Comparison of ENCODE assay signal across 33 cellular contexts in the genomic region with DNA sequence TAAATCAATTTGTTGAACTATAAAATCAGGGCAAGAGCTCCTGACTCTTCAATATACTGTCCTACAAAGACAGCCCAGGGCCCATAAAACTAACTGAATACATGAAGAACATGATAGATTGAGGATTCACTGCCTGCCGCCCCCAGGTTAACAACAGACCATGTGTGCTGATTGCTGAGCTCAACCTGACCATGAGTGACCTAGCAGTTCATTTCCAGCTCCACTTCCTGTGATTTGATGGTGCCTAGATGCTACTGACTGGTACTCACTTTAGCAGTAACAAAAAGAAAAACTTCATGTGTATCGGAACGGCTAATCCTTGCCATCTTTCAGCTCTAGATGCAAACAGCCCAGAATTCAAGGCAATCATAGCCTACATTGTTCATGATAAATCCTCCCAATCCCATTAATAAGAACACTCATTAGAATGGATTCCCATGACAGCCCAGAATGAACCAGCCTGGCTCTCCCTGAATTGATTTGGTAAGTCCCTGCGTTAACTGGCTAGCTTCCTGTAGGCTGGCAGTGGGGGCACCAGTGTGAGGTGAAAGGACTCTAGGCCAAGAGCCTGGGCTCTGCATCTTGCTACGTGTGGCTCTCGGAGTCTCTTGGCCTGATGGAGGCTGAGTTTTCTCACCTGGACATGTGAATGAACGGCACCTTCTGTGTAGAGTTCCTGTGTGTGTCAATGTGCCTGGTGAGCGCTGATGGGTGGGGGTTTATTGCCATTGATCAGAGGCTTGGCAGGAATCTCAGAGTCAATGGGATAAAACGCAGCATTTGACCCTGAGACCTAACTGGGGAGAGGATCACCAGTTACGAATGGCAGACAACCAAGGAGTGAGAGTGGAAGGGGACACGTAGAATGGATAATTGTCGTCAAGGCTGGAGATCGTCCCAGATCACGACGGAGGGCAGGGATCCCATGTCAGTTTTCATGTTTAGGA. TPM values are rescaled to one million over a fixed set of nuclear protein-coding genes. Genes with fewer than 3 reads are reported as not detected.
DNase-seq lines count a peak whose midpoint lies in the region; ATAC-seq and TF ChIP-seq lines count a peak whose summit lies in the region.
"Had no signal": no experiment of that assay in that cellular context is flagged by ENCODE, and none has a peak within 500 bp of the region (broad histone marks: within the 10 kb centered on the region; RNA-seq: fewer than 3 reads in every experiment).

No MANE protein-coding gene starts in this region.

- no peak for TF ChIP-seq CTCF in WERI-Rb-1 (IDR thresholded peaks at IDR 0.05; ENCODE audit: low read depth, low read length)
- TF ChIP-seq CTCF in right atrium auricular region (IDR thresholded peaks at IDR 0.05) = no peak

- no peak for DNase-seq in activated naive CD8-positive, alpha-beta T cell treated with anti-CD3 and anti-CD28 coated beads, Interleukin-2, amount 10 ng/mL, durations not matched to agents 7 days and 5 days
- DNase-seq in activated naive CD8-positive, alpha-beta T cell treated with anti-CD3 and anti-CD28 coated beads for 36 hours = no peak
- DNase-seq in WERI-Rb-1 (no peak), right atrium auricular region (ENCODE audit: low spot score) (no peak), ACHN (no peak)
- no peak for DNase-seq in naive thymus-derived CD4-positive, alpha-beta T cell
- no peak for DNase-seq in stimulated activated effector memory CD8-positive, alpha-beta T cell treated with anti-CD3 and anti-CD28 coated beads, Interleukin-12 subunit alpha, Interleukin-12 subunit beta, amount 100 ng/mL, for 72 hours (ENCODE audit: low spot score in 2 of 2)
- DNase-seq: C1 segment of cervical spinal cord; colonic mucosa; DMS79 treated with DMSO at 0.1 percent for 48 hours; effector CD4-positive, alpha-beta T cell; GDM1; hippocampal formation; Kasumi-1; left colon; NCI-H1417; NCI-H2029; NCI-H526; nucleus accumbens; PC-9; psoas muscle; stimulated activated CD4-positive, alpha-beta T cell treated with anti-CD3 and anti-CD28 coated beads, Interleukin-15, amount 100 ng/mL, for 24 hours; stimulated activated CD4-positive, alpha-beta T cell treated with anti-CD3 and anti-CD28 coated beads, Interleukin-4, amount 100 ng/mL, for 4 hours; transverse colon had no signal

- CTCF ChIA-PET in naive thymus-derived CD4-positive, alpha-beta T cell (lab: Charles Lee) = interaction anchor here (0.5 to 1.0 kb wide), 4 partner anchors 16 to 128 kb away, joined by 3 read pairs; no protein-coding TSS in a partner anchor

- peak overlapping the region; percentile 67 for H3K27ac Mint-ChIP-seq in activated naive CD8-positive, alpha-beta T cell treated with anti-CD3 and anti-CD28 coated beads, Interleukin-2, amount 10 ng/mL, durations not matched to agents 7 days and 5 days
- no peak overlapping the region for H3K27ac Mint-ChIP-seq in activated naive CD8-positive, alpha-beta T cell treated with anti-CD3 and anti-CD28 coated beads for 36 hours
- H3K27ac Mint-ChIP-seq in naive thymus-derived CD4-positive, alpha-beta T cell = peak overlapping the region; percentile 55 to 84 (median 65)
- H3K27ac Mint-ChIP-seq in stimulated activated effector memory CD8-positive, alpha-beta T cell treated with anti-CD3 and anti-CD28 coated beads, Interleukin-12 subunit alpha, Interleukin-12 subunit beta, amount 100 ng/mL, for 72 hours = peak overlapping the region; percentile 65
- H3K27ac Mint-ChIP-seq: activated naive CD8-positive, alpha-beta T cell; memory B cell had no signal

- intact Hi-C loops in naive thymus-derived CD4-positive, alpha-beta T cell (cut with micrococcal nuclease) = no loop called here

- no peak overlapping the region for H3K4me3 ChIP-seq in WERI-Rb-1 (ENCODE audit: low read depth, low read length)
- no peak overlapping the region for H3K4me3 ChIP-seq in naive thymus-derived CD4-positive, alpha-beta T cell (ENCODE audit: low read length)
- no peak overlapping the region for H3K4me3 ChIP-seq in right atrium auricular region
- H3K4me3 ChIP-seq: ascending aorta, cardiac muscle cell, colonic mucosa, PC-9, psoas muscle, transverse colon had no signal

- H3K27me3 ChIP-seq in WERI-Rb-1 (ENCODE audit: insufficient read depth, low read depth, severe bottlenecking) (no peaks in the 10 kb centered on the region), right atrium auricular region (no peaks in the 10 kb centered on the region)
- H3K27me3 ChIP-seq in naive thymus-derived CD4-positive, alpha-beta T cell (ENCODE audit: control insufficient read depth in 2 of 2, insufficient read depth in 2 of 2, low read length in 2 of 2) = no peaks in the 10 kb centered on the region
- H3K27me3 ChIP-seq: ascending aorta, cardiac muscle cell, colonic mucosa had no signal

- peaks cover 43% of the 10 kb centered on the region for H3K4me1 Mint-ChIP-seq in activated naive CD8-positive, alpha-beta T cell treated with anti-CD3 and anti-CD28 coated beads, Interleukin-2, amount 10 ng/mL, durations not matched to agents 7 days and 5 days
- H3K4me1 Mint-ChIP-seq in activated naive CD8-positive, alpha-beta T cell treated with anti-CD3 and anti-CD28 coated beads for 36 hours = peaks cover 32% of the 10 kb centered on the region
- peaks cover 23 to 50% (median 46%) of the 10 kb centered on the region in 7 donors for H3K4me1 Mint-ChIP-seq in naive thymus-derived CD4-positive, alpha-beta T cell
- H3K4me1 Mint-ChIP-seq in stimulated activated effector memory CD8-positive, alpha-beta T cell treated with anti-CD3 and anti-CD28 coated beads, Interleukin-12 subunit alpha, Interleukin-12 subunit beta, amount 100 ng/mL, for 72 hours = peaks cover 9% of the 10 kb centered on the region

- in situ Hi-C loops in ACHN (cut with HindIII; ENCODE audit: low pct_ligation_motif_present, low pct_unique_long_range_greater_than_20kb, low sequenced_read_pairs) = loop anchor here (25.0 kb wide), 1 partner anchor 105 kb away; no protein-coding TSS in a partner anchor

- H3K27ac ChIP-seq in WERI-Rb-1 = peak overlapping the region; percentile 4; the same call in 1 of the 2 replicates
- no peak overlapping the region for H3K27ac ChIP-seq in naive thymus-derived CD4-positive, alpha-beta T cell (ENCODE audit: low read depth, low read length)
- H3K27ac ChIP-seq in right atrium auricular region = no peak overlapping the region
- H3K27ac ChIP-seq: ascending aorta, cardiac muscle cell, colonic mucosa, PC-9, psoas muscle, transverse colon had no signal

- H3K36me3 Mint-ChIP-seq in activated naive CD8-positive, alpha-beta T cell treated with anti-CD3 and anti-CD28 coated beads, Interleukin-2, amount 10 ng/mL, durations not matched to agents 7 days and 5 days = peaks cover 12% of the 10 kb centered on the region
- H3K36me3 Mint-ChIP-seq in activated naive CD8-positive, alpha-beta T cell treated with anti-CD3 and anti-CD28 coated beads for 36 hours = no peaks in the 10 kb centered on the region
- peaks cover 0 to 32% (median 0%) of the 10 kb centered on the region in 5 donors for H3K36me3 Mint-ChIP-seq in naive thymus-derived CD4-positive, alpha-beta T cell
- H3K36me3 Mint-ChIP-seq in stimulated activated effector memory CD8-positive, alpha-beta T cell treated with anti-CD3 and anti-CD28 coated beads, Interleukin-12 subunit alpha, Interleukin-12 subunit beta, amount 100 ng/mL, for 72 hours = no peaks in the 10 kb centered on the region
- H3K36me3 Mint-ChIP-seq: activated naive CD8-positive, alpha-beta T cell; memory B cell had no signal

- H3K27me3 Mint-ChIP-seq in activated naive CD8-positive, alpha-beta T cell treated with anti-CD3 and anti-CD28 coated beads, Interleukin-2, amount 10 ng/mL, durations not matched to agents 7 days and 5 days = no peaks in the 10 kb centered on the region
- no peaks in the 10 kb centered on the region for H3K27me3 Mint-ChIP-seq in activated naive CD8-positive, alpha-beta T cell treated with anti-CD3 and anti-CD28 coated beads for 36 hours
- no peaks in the 10 kb centered on the region for H3K27me3 Mint-ChIP-seq in naive thymus-derived CD4-positive, alpha-beta T cell
- H3K27me3 Mint-ChIP-seq: activated naive CD8-positive, alpha-beta T cell; memory B cell had no signal

- H3K9me3 Mint-ChIP-seq in activated naive CD8-positive, alpha-beta T cell treated with anti-CD3 and anti-CD28 coated beads, Interleukin-2, amount 10 ng/mL, durations not matched to agents 7 days and 5 days = peaks cover 6% of the 10 kb centered on the region
- H3K9me3 Mint-ChIP-seq in activated naive CD8-positive, alpha-beta T cell treated with anti-CD3 and anti-CD28 coated beads for 36 hours = peaks cover 9% of the 10 kb centered on the region
- peaks cover 0 to 10% (median 0%) of the 10 kb centered on the region in 11 donors for H3K9me3 Mint-ChIP-seq in naive thymus-derived CD4-positive, alpha-beta T cell
- no peaks in the 10 kb centered on the region for H3K9me3 Mint-ChIP-seq in stimulated activated effector memory CD8-positive, alpha-beta T cell treated with anti-CD3 and anti-CD28 coated beads, Interleukin-12 subunit alpha, Interleukin-12 subunit beta, amount 100 ng/mL, for 72 hours
- H3K9me3 Mint-ChIP-seq: memory B cell had no signal

- no peaks in the 10 kb centered on the region for H3K36me3 ChIP-seq in WERI-Rb-1
- H3K36me3 ChIP-seq in naive thymus-derived CD4-positive, alpha-beta T cell (ENCODE audit: control insufficient read depth in 2 of 3, insufficient read depth in 3 of 3, low read length in 3 of 3) = no peaks in the 10 kb centered on the region
- no peaks in the 10 kb centered on the region for H3K36me3 ChIP-seq in right atrium auricular region
- H3K36me3 ChIP-seq: ascending aorta, cardiac muscle cell, colonic mucosa, transverse colon had no signal

- POLR2A ChIA-PET in activated naive CD8-positive, alpha-beta T cell treated with anti-CD3 and anti-CD28 coated beads, Interleukin-2, amount 10 ng/mL, durations not matched to agents 7 days and 5 days (lab: Charles Lee) = interaction anchor here (0.8 to 2.8 kb wide), 3 partner anchors 9 to 102 kb away, joined by 3 to 30 read pairs (median 6); partner anchors contain the start of gene KLF13
- POLR2A ChIA-PET in naive thymus-derived CD4-positive, alpha-beta T cell (lab: Charles Lee) = interaction anchor here (1.0 to 3.0 kb wide), 5 partner anchors 8 to 51 kb away, joined by 3 to 18 read pairs (median 3); partner anchors contain the start of gene KLF13

- H3K4me3 Mint-ChIP-seq in activated naive CD8-positive, alpha-beta T cell treated with anti-CD3 and anti-CD28 coated beads, Interleukin-2, amount 10 ng/mL, durations not matched to agents 7 days and 5 days = peak overlapping the region; percentile 9
- no peak overlapping the region for H3K4me3 Mint-ChIP-seq in activated naive CD8-positive, alpha-beta T cell treated with anti-CD3 and anti-CD28 coated beads for 36 hours
- peak overlapping the region in 7 of 10 donors; percentile 9 to 66 (median 44) for H3K4me3 Mint-ChIP-seq in naive thymus-derived CD4-positive, alpha-beta T cell
- H3K4me3 Mint-ChIP-seq in stimulated activated effector memory CD8-positive, alpha-beta T cell treated with anti-CD3 and anti-CD28 coated beads, Interleukin-12 subunit alpha, Interleukin-12 subunit beta, amount 100 ng/mL, for 72 hours = no peak overlapping the region
- H3K4me3 Mint-ChIP-seq: activated naive CD8-positive, alpha-beta T cell; activated T-helper 1 cell treated with anti-CD3 and anti-CD28 coated beads, Interleukin-12 subunit alpha, Interleukin-12 subunit beta, Interleukin-2, Interleukin-4 antibody, amounts not matched to agents 30 ng/mL and 10 ng/mL and 1 ng/mL, durations not matched to agents 14 hours and 24 hours and 36 hours; memory B cell had no signal

- ATAC-seq in activated naive CD8-positive, alpha-beta T cell treated with anti-CD3 and anti-CD28 coated beads, Interleukin-2, amount 10 ng/mL, durations not matched to agents 7 days and 5 days (ENCODE audit: low read depth) = peak; percentile 41
- no peak for ATAC-seq in naive thymus-derived CD4-positive, alpha-beta T cell
- ATAC-seq in stimulated activated effector memory CD8-positive, alpha-beta T cell treated with anti-CD3 and anti-CD28 coated beads, Interleukin-12 subunit alpha, Interleukin-12 subunit beta, amount 100 ng/mL, for 72 hours = no peak
- ATAC-seq in HG03045 (IDR thresholded peaks at IDR 0.05; ENCODE audit: unreplicated experiment) = no peak
- ATAC-seq: HCT116, left colon, psoas muscle, Right ventricle myocardium inferior, SK-N-SH treated with all-trans-retinoic acid at 6 μM for 48 hours had no signal

- H3K4me1 ChIP-seq in naive thymus-derived CD4-positive, alpha-beta T cell (ENCODE audit: control insufficient read depth in 2 of 2, insufficient read depth in 2 of 2, low read length in 2 of 2) = peaks cover 0 to 19% of the 10 kb centered on the region in 2 donors
- no peaks in the 10 kb centered on the region for H3K4me1 ChIP-seq in right atrium auricular region
- H3K4me1 ChIP-seq: ascending aorta, colonic mucosa, psoas muscle, transverse colon had no signal

- H3K9me3 ChIP-seq in WERI-Rb-1 (ENCODE audit: severe bottlenecking) (peaks cover 13% of the 10 kb centered on the region), right atrium auricular region (peaks cover 0 to 13% of the 10 kb centered on the region in 2 donors)
- peaks cover 0 to 10% (median 0%) of the 10 kb centered on the region in 3 experiments for H3K9me3 ChIP-seq in naive thymus-derived CD4-positive, alpha-beta T cell (ENCODE audit: control insufficient read depth in 2 of 3, low read length in 3 of 3)
- H3K9me3 ChIP-seq: colonic mucosa had no signal

RNA-seq across cellular contexts. Expression of gene KLF13, which starts 9.3 kb away (rescaled TPM):
- total RNA-seq in activated naive CD8-positive, alpha-beta T cell treated with anti-CD3 and anti-CD28 coated beads, Interleukin-2, amount 10 ng/mL, durations not matched to agents 7 days and 5 days = 100 to 1,000 TPM; 230 to 252 TPM
- total RNA-seq in activated naive CD8-positive, alpha-beta T cell treated with anti-CD3 and anti-CD28 coated beads for 36 hours = 100 to 1,000 TPM; 110 to 111 TPM
- 100 to 1,000 TPM; 175 to 256 (median 199) TPM for total RNA-seq in naive thymus-derived CD4-positive, alpha-beta T cell
- polyA plus RNA-seq in naive thymus-derived CD4-positive, alpha-beta T cell = 10 to 100 TPM; 42.4 to 53.7 TPM
- 10 to 100 TPM; 52.8 to 54.6 TPM for total RNA-seq in right atrium auricular region

Comparison
In these comparisons a context has a peak if more than half of its experiments do, and no peak if none do; other contexts are left out.
1. H3K4me3 Mint-ChIP-seq: peak in activated naive CD8-positive, alpha-beta T cell treated with anti-CD3 and anti-CD28 coated beads, Interleukin-2, amount 10 ng/mL, durations not matched to agents 7 days and 5 days (single experiment) and naive thymus-derived CD4-positive, alpha-beta T cell (7 of 10); none in activated naive CD8-positive, alpha-beta T cell treated with anti-CD3 and anti-CD28 coated beads for 36 hours (single experiment) and stimulated activated effector memory CD8-positive, alpha-beta T cell treated with anti-CD3 and anti-CD28 coated beads, Interleukin-12 subunit alpha, Interleukin-12 subunit beta, amount 100 ng/mL, for 72 hours (single experiment).